ENCODE assay signal across 16 cellular contexts in the genomic region with DNA sequence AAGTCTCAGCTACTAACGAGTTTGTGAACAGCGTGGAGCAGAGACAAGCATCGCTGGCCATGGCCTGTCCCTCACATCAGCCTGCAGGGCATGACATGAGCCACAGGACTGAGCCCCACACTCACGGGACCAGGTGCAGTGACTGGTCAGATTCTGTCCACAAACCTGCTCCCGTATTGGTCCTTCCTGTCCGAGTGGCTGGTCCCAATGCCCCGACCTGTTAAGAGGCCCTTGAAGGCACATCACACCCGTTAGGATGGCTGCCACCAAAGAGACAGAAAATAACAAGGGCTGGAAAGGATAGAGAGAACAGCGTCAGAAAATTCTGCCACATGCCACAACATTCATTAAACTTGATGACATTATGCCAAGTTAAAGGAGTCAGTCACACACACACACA.
"Had no signal": no experiment of that assay in that cellular context is flagged by ENCODE, and none has a peak within 500 bp of the region (broad histone marks: within the 10 kb centered on the region; RNA-seq: fewer than 3 reads in every experiment).

No MANE protein-coding gene starts in this region.

- H3K9me3 ChIP-seq: MG63, SK-N-SH had no signal

- DNase-seq: Karpas-422, KG1, MG63, NCI-H1092 treated with DMSO at 0.1 percent for 48 hours, NCI-H187, NCI-H2029, NCI-H2081 treated with DMSO at 0.1 percent for 48 hours, NCI-H2171, NCI-H226, NCI-H446, NCI-H510A, NCI-H524 treated with DMSO at 0.1 percent for 48 hours, NCI-H774, RPMI8226, SHP77, SK-N-SH had no signal

- H3K4me2 ChIP-seq: SK-N-SH had no signal

- H3K36me3 ChIP-seq: MG63 had no signal

- H3K27me3 ChIP-seq: MG63 had no signal

- H3K4me3 ChIP-seq: MG63 had no signal

- H3K9ac ChIP-seq: SK-N-SH had no signal
